Comparison of ENCODE assay signal across 1 cellular context in genomic region chr14:74567646-74568379, GRCh38.
TF ChIP-seq lines count a peak whose summit lies in the region.

No MANE protein-coding gene starts in this region.

TF ChIP-seq in HCT116, 20 proteins besides CTCF, POLR2A, EP300 and RAD21 (continued from another document):
- TF ChIP-seq, protein P1, sequence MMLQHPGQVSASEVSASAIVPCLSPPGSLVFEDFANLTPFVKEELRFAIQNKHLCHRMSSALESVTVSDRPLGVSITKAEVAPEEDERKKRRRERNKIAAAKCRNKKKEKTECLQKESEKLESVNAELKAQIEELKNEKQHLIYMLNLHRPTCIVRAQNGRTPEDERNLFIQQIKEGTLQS (IDR thresholded peaks at IDR 0.05): no peak
- TF ChIP-seq SRF (IDR thresholded peaks at IDR 0.05; ENCODE audit: low read depth) (no peak), FOSL1 (IDR thresholded peaks at IDR 0.05; ENCODE audit: low read depth) (no peak), ELF1 (IDR thresholded peaks at IDR 0.05; ENCODE audit: borderline replicate concordance, low read depth) (no peak), TCF7L2 (IDR thresholded peaks at IDR 0.05; ENCODE audit: borderline replicate concordance, extremely low read depth, insufficient read depth, insufficient read length) (no peak), EZH2 (IDR thresholded peaks at IDR 0.05) (no peak), EZH2phosphoT487 (IDR thresholded peaks at IDR 0.05; ENCODE audit: borderline replicate concordance) (no peak)
